Comparison of ENCODE assay signal across 8 cellular contexts in the genomic region with DNA sequence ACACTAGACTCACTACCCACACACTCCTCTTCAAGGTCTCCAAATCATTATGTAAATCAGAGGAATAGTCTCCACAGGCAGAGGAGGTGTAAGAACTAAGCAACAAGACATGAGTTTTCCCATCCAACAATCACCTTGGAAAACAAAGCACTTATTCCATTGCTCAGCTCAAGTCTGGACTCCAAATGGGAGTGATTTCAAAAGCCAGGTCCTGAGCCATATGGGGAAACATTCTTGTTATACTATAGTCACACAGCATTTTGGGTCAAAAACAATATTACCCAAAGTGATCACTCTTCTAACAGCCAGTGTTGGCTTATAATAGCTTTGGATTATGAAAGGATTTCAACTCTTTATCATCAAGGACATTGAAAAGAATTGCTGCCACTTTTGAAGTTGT. TPM values are rescaled to one million over a fixed set of nuclear protein-coding genes. Genes with fewer than 3 reads are reported as not detected.
DNase-seq lines count a peak whose midpoint lies in the region; ATAC-seq and TF ChIP-seq lines count a peak whose summit lies in the region.

No MANE protein-coding gene starts in this region.

- peaks cover 2 to 18% (median 15%) of the 10 kb centered on the region in 5 donors for H3K4me1 ChIP-seq in subcutaneous abdominal adipose tissue (ENCODE audit: control insufficient read depth in 5 of 5, insufficient read depth in 5 of 5, low read length in 5 of 5)

- no peaks in the 10 kb centered on the region for H3K27me3 Mint-ChIP-seq in activated CD8-positive, alpha-beta memory T cell treated with anti-CD3 and anti-CD28 coated beads, Interleukin-2, amount 10 ng/mL, durations not matched to agents 7 days and 5 days
- H3K27me3 Mint-ChIP-seq in activated B cell treated with CpG ODN at 0.5 μM for 24 hours (peaks cover 3% of the 10 kb centered on the region), immature natural killer cell (ENCODE audit: low read depth in 3 of 3) (peaks cover 0 to 6% (median 0%) of the 10 kb centered on the region in 3 donors)

- TF ChIP-seq CTCF in activated B cell treated with CpG ODN at 0.5 μM for 24 hours (IDR thresholded peaks at IDR 0.05), result no peak

- H3K4me3 Mint-ChIP-seq in activated CD8-positive, alpha-beta memory T cell treated with anti-CD3 and anti-CD28 coated beads, Interleukin-2, amount 10 ng/mL, durations not matched to agents 7 days and 5 days, result peak overlapping the region; percentile 78
- peak overlapping the region; percentile 89 for H3K4me3 Mint-ChIP-seq in activated B cell treated with CpG ODN at 0.5 μM for 24 hours
- H3K4me3 Mint-ChIP-seq in immature natural killer cell, result peak overlapping the region in 4 of 5 donors; percentile 88 to 100 (median 97)

- CTCF ChIA-PET in activated CD8-positive, alpha-beta memory T cell treated with anti-CD3 and anti-CD28 coated beads, Interleukin-2, amount 10 ng/mL, durations not matched to agents 7 days and 5 days (lab: Charles Lee), result interaction anchor here (0.6 to 6.1 kb wide), 43 partner anchors 8 to 622 kb away, joined by 3 to 90 read pairs (median 4); a partner anchor contains a TSS
- CTCF ChIA-PET in activated B cell treated with CpG ODN at 0.5 μM for 24 hours (lab: Charles Lee), result interaction anchor here (0.5 to 4.8 kb wide), 16 partner anchors 10 to 174 kb away, joined by 3 to 68 read pairs (median 3); a partner anchor contains a TSS

- no peaks in the 10 kb centered on the region for H3K9me3 ChIP-seq in subcutaneous abdominal adipose tissue (ENCODE audit: control insufficient read depth in 5 of 5, low read length in 5 of 5)

- peak overlapping the region; percentile 31 for H3K27ac ChIP-seq in subcutaneous abdominal adipose tissue (ENCODE audit: low read depth, low read length)

- H3K36me3 ChIP-seq in subcutaneous abdominal adipose tissue (ENCODE audit: control insufficient read depth in 5 of 5, insufficient read depth in 5 of 5, low read length in 5 of 5), result no peaks in the 10 kb centered on the region

- H3K27me3 ChIP-seq in subcutaneous abdominal adipose tissue (ENCODE audit: control insufficient read depth in 5 of 5, insufficient read depth in 4 of 5, low read length in 5 of 5), result peaks cover 0 to 3% (median 0%) of the 10 kb centered on the region in 5 donors

- H3K9me3 Mint-ChIP-seq in activated CD8-positive, alpha-beta memory T cell treated with anti-CD3 and anti-CD28 coated beads, Interleukin-2, amount 10 ng/mL, durations not matched to agents 7 days and 5 days (ENCODE audit: low read depth), result no peaks in the 10 kb centered on the region
- H3K9me3 Mint-ChIP-seq in activated B cell treated with CpG ODN at 0.5 μM for 24 hours, result no peaks in the 10 kb centered on the region
- no peaks in the 10 kb centered on the region for H3K9me3 Mint-ChIP-seq in immature natural killer cell

- intact Hi-C loops in activated B cell treated with CpG ODN at 0.5 μM for 24 hours (cut with micrococcal nuclease), result loop anchor here (1.0 to 5.0 kb wide), 8 partner anchors 20 to 286 kb away; a partner anchor contains a TSS

- POLR2A ChIA-PET in activated B cell treated with CpG ODN at 0.5 μM for 24 hours (lab: Charles Lee), result interaction anchor here (0.6 to 5.6 kb wide), 13 partner anchors 20 to 328 kb away, joined by 3 to 109 read pairs (median 7); a partner anchor contains a TSS

- peak overlapping the region in 3 of 5 donors; percentile 69 to 84 (median 75) for H3K4me3 ChIP-seq in subcutaneous abdominal adipose tissue (ENCODE audit: low read depth in 1 of 5, low read length in 5 of 5)

- no peak for ATAC-seq in activated CD8-positive, alpha-beta memory T cell treated with anti-CD3 and anti-CD28 coated beads, Interleukin-2, amount 10 ng/mL, durations not matched to agents 7 days and 5 days
- ATAC-seq in activated B cell treated with CpG ODN at 0.5 μM for 24 hours (ENCODE audit: low read depth), result no peak
- no peak for ATAC-seq in HG03045 (IDR thresholded peaks at IDR 0.05; ENCODE audit: unreplicated experiment)
- ATAC-seq in HG02973 (IDR thresholded peaks at IDR 0.05; ENCODE audit: unreplicated experiment), result no peak

- peaks cover 21% of the 10 kb centered on the region for H3K4me1 Mint-ChIP-seq in activated CD8-positive, alpha-beta memory T cell treated with anti-CD3 and anti-CD28 coated beads, Interleukin-2, amount 10 ng/mL, durations not matched to agents 7 days and 5 days
- H3K4me1 Mint-ChIP-seq in activated B cell treated with CpG ODN at 0.5 μM for 24 hours (peaks cover 19% of the 10 kb centered on the region), immature natural killer cell (peaks cover 17 to 20% of the 10 kb centered on the region in 2 donors)

- H3K36me3 Mint-ChIP-seq in activated CD8-positive, alpha-beta memory T cell treated with anti-CD3 and anti-CD28 coated beads, Interleukin-2, amount 10 ng/mL, durations not matched to agents 7 days and 5 days, result no peaks in the 10 kb centered on the region
- H3K36me3 Mint-ChIP-seq in activated B cell treated with CpG ODN at 0.5 μM for 24 hours (ENCODE audit: low read depth) (peaks cover 2% of the 10 kb centered on the region), immature natural killer cell (peaks cover 0 to 5% (median 0%) of the 10 kb centered on the region in 3 donors)

- DNase-seq in activated CD8-positive, alpha-beta memory T cell treated with anti-CD3 and anti-CD28 coated beads, Interleukin-2, amount 10 ng/mL, durations not matched to agents 7 days and 5 days, result no peak
- no peak for DNase-seq in activated CD8-positive, alpha-beta memory T cell treated with anti-CD3 and anti-CD28 coated beads for 24 hours
- DNase-seq in activated B cell treated with CpG ODN at 0.5 μM for 24 hours, result no peak
- DNase-seq in immature natural killer cell, result no peak
- no peak for DNase-seq in NCI-H1436 (lab: John Stamatoyannopoulos, UW)

- peak overlapping the region in 1 of 5 donors; percentile 64 for H3K9ac ChIP-seq in subcutaneous abdominal adipose tissue (ENCODE audit: low read length in 5 of 5)

- H3K27ac Mint-ChIP-seq in activated CD8-positive, alpha-beta memory T cell treated with anti-CD3 and anti-CD28 coated beads, Interleukin-2, amount 10 ng/mL, durations not matched to agents 7 days and 5 days, result peak overlapping the region; percentile 95
- H3K27ac Mint-ChIP-seq in activated B cell treated with CpG ODN at 0.5 μM for 24 hours (peak overlapping the region; percentile 96), immature natural killer cell (peak overlapping the region; percentile 91 to 98 (median 95))

RNA-seq across cellular contexts. Expression of a gene that starts 3.6 kb away (rescaled TPM):
- under 1 TPM in 1 of 2 experiments, not detected in 1; 0.07 TPM for total RNA-seq in activated CD8-positive, alpha-beta memory T cell treated with anti-CD3 and anti-CD28 coated beads, Interleukin-2, amount 10 ng/mL, durations not matched to agents 7 days and 5 days
- 0.07 TPM in 1 of 2 replicates, not detected in the other for total RNA-seq in activated B cell treated with CpG ODN at 0.5 μM for 24 hours
- under 1 TPM in 2 of 3 donors, not detected in 1; 0.08 to 0.25 TPM for polyA plus RNA-seq in immature natural killer cell

RNA-seq across cellular contexts. Expression of a gene that starts 19.9 kb away (rescaled TPM):
- total RNA-seq in activated CD8-positive, alpha-beta memory T cell treated with anti-CD3 and anti-CD28 coated beads, Interleukin-2, amount 10 ng/mL, durations not matched to agents 7 days and 5 days, result 10 to 100 TPM; 29.8 to 35.5 TPM
- 41.5 and 41.7 TPM in 2 replicates for total RNA-seq in activated B cell treated with CpG ODN at 0.5 μM for 24 hours
- 100 to 1,000 TPM; 109 to 140 (median 134) TPM for polyA plus RNA-seq in immature natural killer cell

RNA-seq across cellular contexts. Expression of a gene that starts 55.8 kb away (rescaled TPM):
- total RNA-seq in activated CD8-positive, alpha-beta memory T cell treated with anti-CD3 and anti-CD28 coated beads, Interleukin-2, amount 10 ng/mL, durations not matched to agents 7 days and 5 days, result 10 to 100 TPM; 22.9 to 24.3 TPM
- total RNA-seq in activated B cell treated with CpG ODN at 0.5 μM for 24 hours, result 25.2 and 25.5 TPM in 2 replicates
- 1 to 10 TPM; 1.9 to 5.3 (median 2.4) TPM for polyA plus RNA-seq in immature natural killer cell
